In the genomic region with DNA sequence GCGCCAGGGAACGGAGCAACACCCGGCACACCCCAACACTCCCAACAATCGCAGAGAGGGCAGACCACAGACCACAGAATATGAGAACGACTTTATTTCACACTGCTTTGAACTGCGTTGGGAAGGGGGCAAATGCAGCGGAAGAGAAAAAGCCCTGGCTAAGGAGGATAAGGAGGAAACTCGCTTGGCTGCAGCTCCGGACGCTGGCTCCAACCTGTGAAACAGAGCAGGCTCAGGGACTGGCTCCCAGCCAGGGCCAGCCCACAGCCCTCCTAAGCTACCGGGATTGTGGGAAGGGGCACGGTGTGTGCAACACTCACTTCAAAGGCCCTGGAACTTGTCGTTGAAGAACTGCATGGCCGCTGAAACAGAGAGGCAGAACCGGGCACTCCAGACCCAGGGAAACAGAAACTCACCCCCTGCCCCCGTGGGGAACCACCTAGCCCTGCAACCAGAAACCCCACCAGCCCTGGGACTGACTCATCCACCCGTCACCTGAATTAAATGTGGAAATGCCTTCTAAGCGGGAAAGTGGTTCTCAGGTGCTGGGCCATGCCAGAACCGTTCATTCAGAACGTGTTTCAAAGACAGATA, we compare ENCODE assay signal across 6 cellular contexts. TPM values are rescaled to one million over a fixed set of nuclear protein-coding genes. Genes with fewer than 3 reads are reported as not detected.
"Had no signal": no experiment of that assay in that cellular context is flagged by ENCODE, and none has a peak within 500 bp of the region (broad histone marks: within the 10 kb centered on the region; RNA-seq: fewer than 3 reads in every experiment).

No MANE protein-coding gene starts in this region.

RNA-seq across cellular contexts. Expression of a gene that starts 2.4 kb away (rescaled TPM):
- total RNA-seq: GM23248, H4, H7, HepG2, HFFc6, HT1080 had no signal

RNA-seq across cellular contexts. Expression of a gene that starts 42.7 kb away (rescaled TPM):
- total RNA-seq: GM23248, H4, H7, HepG2, HFFc6, HT1080 had no signal
